8 cellular contexts compared by ENCODE assay signal in the genomic region with DNA sequence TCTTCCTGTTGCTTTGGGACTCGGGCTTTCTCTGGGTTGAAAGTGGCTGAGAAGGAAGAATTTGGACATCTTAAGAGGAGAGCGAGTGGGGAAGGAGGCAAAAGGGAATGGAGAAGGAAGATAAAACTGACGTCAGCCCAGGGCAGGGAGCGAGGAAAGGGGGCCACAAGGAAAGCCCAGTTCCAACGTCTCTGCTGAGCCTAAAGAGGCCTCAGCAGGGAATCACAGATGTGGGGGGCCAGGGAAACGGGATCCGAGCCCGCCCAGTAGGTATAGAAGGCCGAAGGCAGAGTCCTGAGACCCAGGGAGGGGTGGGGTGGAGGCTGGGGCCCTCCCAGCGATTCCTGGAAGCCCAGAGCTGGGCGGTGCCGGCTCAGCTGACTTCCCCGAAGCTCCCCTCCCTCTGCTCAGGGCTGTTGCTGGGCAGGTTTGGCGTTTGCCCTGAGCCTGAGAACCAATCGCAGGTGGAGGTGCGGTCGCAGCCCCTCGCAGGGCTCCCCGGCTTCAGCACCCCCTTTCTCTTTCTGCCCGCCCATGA. TPM values are rescaled to one million over a fixed set of nuclear protein-coding genes. Genes with fewer than 3 reads are reported as not detected.
DNase-seq lines count a peak whose midpoint lies in the region; ATAC-seq and TF ChIP-seq lines count a peak whose summit lies in the region.

No MANE protein-coding gene starts in this region.

- peaks cover 0 to 67% (median 31%) of the 10 kb centered on the region in 4 donors for H3K4me1 ChIP-seq in right lobe of liver

- WGBS in right lobe of liver (ENCODE audit: insufficient coverage, low coverage, low lambda C conversion rate, missing lambda C conversion rate): 4% methylated on average over 4 of the region's 20 CpGs

- peak overlapping the region; percentile 39 to 62 (median 58) for H3K4me3 ChIP-seq in right lobe of liver

- H3K27me3 ChIP-seq in right lobe of liver: no peaks in the 10 kb centered on the region

- no peak for TF ChIP-seq CTCF in right lobe of liver (IDR thresholded peaks at IDR 0.05)

- H3K27ac ChIP-seq in right lobe of liver: peak overlapping the region; percentile 94 to 99 (median 99)

- no peak for TF ChIP-seq POLR2A in right lobe of liver (IDR thresholded peaks at IDR 0.05)

- intact Hi-C loops in right lobe of liver (cut with DNase I): loop anchor here in 1 of 2 donors (5.0 kb wide), 1 partner anchor 55 kb away; no protein-coding TSS in a partner anchor

- peaks cover 0 to 4% (median 0%) of the 10 kb centered on the region in 4 donors for H3K36me3 ChIP-seq in right lobe of liver

- no peaks in the 10 kb centered on the region for H3K9me3 ChIP-seq in right lobe of liver

- ATAC-seq in HG02981 (IDR thresholded peaks at IDR 0.05; ENCODE audit: unreplicated experiment): peak; percentile 37
- ATAC-seq in right lobe of liver: peak; percentile 69 to 83 (median 76)

- DNase-seq in NCI-H1417 (lab: John Stamatoyannopoulos, UW) (peak; percentile 75 to 80 (median 78)), NCI-H1417 treated with DMSO at 0.1 percent for 48 hours (lab: John Stamatoyannopoulos, UW) (no peak), NCI-H510A treated with DMSO at 0.1 percent for 48 hours (lab: John Stamatoyannopoulos, UW) (peak; percentile 75), dermis blood vessel endothelial cell (peak; percentile 96), right lobe of liver (peak; percentile 96 to 97 (median 97))
- peak; percentile 90 to 93 for DNase-seq in activated CD4-positive, alpha-beta T cell treated with anti-CD3 and anti-CD28 coated beads, Interleukin-2, amount 50 U/mL, for 48 hours
- peak; percentile 89 for DNase-seq in stimulated activated CD4-positive, alpha-beta T cell treated with anti-CD3 and anti-CD28 coated beads, Interleukin-4, amount 100 ng/mL, for 24 hours

RNA-seq across cellular contexts. Expression of gene ADAMTSL4, which starts 12.7 kb away (rescaled TPM):
- 0.17 and 0.60 TPM in 2 replicates for total RNA-seq in dermis blood vessel endothelial cell
- total RNA-seq in right lobe of liver: 10 to 100 TPM; 20.5 to 35.2 (median 31.5) TPM

RNA-seq across cellular contexts. Expression of gene MCL1, which starts 17.5 kb away (rescaled TPM):
- 223 and 316 TPM in 2 replicates for total RNA-seq in dermis blood vessel endothelial cell
- 100 to 1,000 TPM in 5 of 6 experiments, 10 to 100 TPM in 1; 83.6 to 266 (median 158) TPM for total RNA-seq in right lobe of liver

RNA-seq across cellular contexts. Expression of gene FALEC, which starts 46.3 kb away (rescaled TPM):
- not detected in 2 replicates for total RNA-seq in dermis blood vessel endothelial cell
- total RNA-seq in right lobe of liver: not detected

RNA-seq across cellular contexts. Expression of gene ECM1, which starts 54.0 kb away (rescaled TPM):
- 0.19 and 0.34 TPM in 2 replicates for total RNA-seq in dermis blood vessel endothelial cell
- 10 to 100 TPM in 5 of 6 experiments, 1 to 10 TPM in 1; 8.8 to 26.7 (median 14.9) TPM for total RNA-seq in right lobe of liver

Comparison
In these comparisons a context has a peak if more than half of its experiments do, and no peak if none do; other contexts are left out.
1. RNA of gene ADAMTSL4, which starts 12.7 kb away (total RNA-seq): 20.5 to 35.2 TPM in right lobe of liver; 0.17 to 0.60 TPM in dermis blood vessel endothelial cell; every median in the first group is over 10 times any median in the second.